ENCODE assay signal across 19 cellular contexts in genomic region chr11:102314784-102315183, GRCh38. TPM values are rescaled to one million over a fixed set of nuclear protein-coding genes. Genes with fewer than 3 reads are reported as not detected.
DNase-seq lines count a peak whose midpoint lies in the region; TF ChIP-seq lines count a peak whose summit lies in the region.
"Had no signal": no experiment of that assay in that cellular context is flagged by ENCODE, and none has a peak within 500 bp of the region (broad histone marks: within the 10 kb centered on the region; RNA-seq: fewer than 3 reads in every experiment).

No MANE protein-coding gene starts in this region.

- no peak overlapping the region for H3K4me3 Mint-ChIP-seq in activated naive CD4-positive, alpha-beta T cell treated with anti-CD3 and anti-CD28 coated beads, Interleukin-2, amount 10 ng/mL, durations not matched to agents 7 days and 5 days
- H3K4me3 Mint-ChIP-seq in immature natural killer cell, result no peak overlapping the region

- peak overlapping the region; percentile 7 for H3K27ac Mint-ChIP-seq in activated naive CD4-positive, alpha-beta T cell treated with anti-CD3 and anti-CD28 coated beads, Interleukin-2, amount 10 ng/mL, durations not matched to agents 7 days and 5 days
- peak overlapping the region; percentile 69 to 95 (median 84) for H3K27ac Mint-ChIP-seq in immature natural killer cell

- H3K4me1 Mint-ChIP-seq in activated naive CD4-positive, alpha-beta T cell treated with anti-CD3 and anti-CD28 coated beads, Interleukin-2, amount 10 ng/mL, durations not matched to agents 7 days and 5 days, result peaks cover 62% of the 10 kb centered on the region
- H3K4me1 Mint-ChIP-seq in immature natural killer cell, result peaks cover 53 to 68% of the 10 kb centered on the region in 2 donors

- H3K27me3 ChIP-seq in tibial nerve, result no peaks in the 10 kb centered on the region
- H3K27me3 ChIP-seq: sigmoid colon had no signal

- no peak for TF ChIP-seq CTCF in VCaP (conservative IDR thresholded peaks at IDR 0.05)
- TF ChIP-seq CTCF in tibial nerve (IDR thresholded peaks at IDR 0.05), result no peak

- H3K27ac ChIP-seq in VCaP (peak overlapping the region; percentile 85; the same call in 1 of the 2 replicates), tibial nerve (peak overlapping the region; percentile 77 to 92 (median 85))

- H3K4me3 ChIP-seq in tibial nerve, result no peak overlapping the region
- H3K4me3 ChIP-seq: lung, sigmoid colon had no signal

- TF ChIP-seq POLR2A in tibial nerve (IDR thresholded peaks at IDR 0.05), result no peak

- no peak for TF ChIP-seq EP300 in tibial nerve (IDR thresholded peaks at IDR 0.05)

- no peaks in the 10 kb centered on the region for H3K36me3 ChIP-seq in tibial nerve
- H3K36me3 ChIP-seq: sigmoid colon had no signal

- no peak for DNase-seq in activated naive CD4-positive, alpha-beta T cell treated with anti-CD3 and anti-CD28 coated beads, Interleukin-2, amount 10 ng/mL, durations not matched to agents 7 days and 5 days
- no peak for DNase-seq in activated naive CD4-positive, alpha-beta T cell (lab: John Stamatoyannopoulos, UW)
- DNase-seq in immature natural killer cell (no peak), tibial nerve (ENCODE audit: low spot score in 2 of 2) (no peak), cardiac septum (ENCODE audit: low spot score) (no peak), A172 (ENCODE audit: low spot score) (no peak), G401 (ENCODE audit: low spot score) (no peak)
- DNase-seq: activated gamma-delta T cell, AML-193, DMS79, foreskin melanocyte, H7, NCI-H1436, NCI-H446, OCI-M1, sigmoid colon, SW 1271 had no signal

- peaks cover 16% of the 10 kb centered on the region for H3K36me3 Mint-ChIP-seq in activated naive CD4-positive, alpha-beta T cell treated with anti-CD3 and anti-CD28 coated beads, Interleukin-2, amount 10 ng/mL, durations not matched to agents 7 days and 5 days
- H3K36me3 Mint-ChIP-seq in immature natural killer cell, result no peaks in the 10 kb centered on the region

- 81 to 83% methylated on average over 2 of the region's 2 CpGs for WGBS in tibial nerve, 2 donors

- intact Hi-C loops in cardiac septum (cut with DNase I), result no loop called here

- CTCF ChIA-PET in activated naive CD4-positive, alpha-beta T cell treated with anti-CD3 and anti-CD28 coated beads, Interleukin-2, amount 10 ng/mL, durations not matched to agents 7 days and 5 days (lab: Charles Lee), result interaction anchor here (1.0 to 4.8 kb wide), 3 partner anchors 9 to 25 kb away, joined by 3 to 34 read pairs (median 5); no protein-coding TSS in a partner anchor

- no peaks in the 10 kb centered on the region for H3K27me3 Mint-ChIP-seq in activated naive CD4-positive, alpha-beta T cell treated with anti-CD3 and anti-CD28 coated beads, Interleukin-2, amount 10 ng/mL, durations not matched to agents 7 days and 5 days
- H3K27me3 Mint-ChIP-seq in immature natural killer cell (ENCODE audit: low read depth in 3 of 3), result peaks cover 7 to 18% (median 15%) of the 10 kb centered on the region in 3 donors

- in situ Hi-C loops in G401 (cut with HindIII; ENCODE audit: low sequenced_read_pairs), result no loop called here

- H3K9me3 ChIP-seq in tibial nerve, result no peaks in the 10 kb centered on the region
- H3K9me3 ChIP-seq: sigmoid colon had no signal

- peaks cover 0 to 44% (median 14%) of the 10 kb centered on the region in 4 donors for H3K4me1 ChIP-seq in tibial nerve

- peaks cover 2% of the 10 kb centered on the region for H3K9me3 Mint-ChIP-seq in activated naive CD4-positive, alpha-beta T cell treated with anti-CD3 and anti-CD28 coated beads, Interleukin-2, amount 10 ng/mL, durations not matched to agents 7 days and 5 days
- no peaks in the 10 kb centered on the region for H3K9me3 Mint-ChIP-seq in immature natural killer cell

RNA-seq across cellular contexts. Expression of gene BIRC3, which starts 2.5 kb away (rescaled TPM):
- 1 to 10 TPM; 5.0 to 7.1 (median 5.5) TPM for polyA plus RNA-seq in immature natural killer cell
- 10 to 100 TPM; 12.9 to 28.2 (median 20.3) TPM for total RNA-seq in tibial nerve
- total RNA-seq in cardiac septum, result 1.8 TPM
- total RNA-seq in A172 (2014; rRNA removed; shearing (Covaris generic)), result 7.0 and 11.6 TPM in 2 replicates
- total RNA-seq in G401 (2014; rRNA removed; shearing (Covaris generic)), result 0.07 TPM in 1 of 2 replicates, not detected in the other

RNA-seq across cellular contexts. Expression of gene BIRC2, which starts 32.2 kb away (rescaled TPM):
- polyA plus RNA-seq in immature natural killer cell, result 10 to 100 TPM; 30.8 to 44.5 (median 35.4) TPM
- total RNA-seq in tibial nerve (10 to 100 TPM; 39.0 to 74.5 (median 51.4) TPM), cardiac septum (31.5 TPM)
- 54.8 and 77.1 TPM in 2 replicates for total RNA-seq in A172 (2014; rRNA removed; shearing (Covaris generic))
- 97.0 and 105 TPM in 2 replicates for total RNA-seq in G401 (2014; rRNA removed; shearing (Covaris generic))
